Comparison of ENCODE assay signal across 9 cellular contexts in the genomic region with DNA sequence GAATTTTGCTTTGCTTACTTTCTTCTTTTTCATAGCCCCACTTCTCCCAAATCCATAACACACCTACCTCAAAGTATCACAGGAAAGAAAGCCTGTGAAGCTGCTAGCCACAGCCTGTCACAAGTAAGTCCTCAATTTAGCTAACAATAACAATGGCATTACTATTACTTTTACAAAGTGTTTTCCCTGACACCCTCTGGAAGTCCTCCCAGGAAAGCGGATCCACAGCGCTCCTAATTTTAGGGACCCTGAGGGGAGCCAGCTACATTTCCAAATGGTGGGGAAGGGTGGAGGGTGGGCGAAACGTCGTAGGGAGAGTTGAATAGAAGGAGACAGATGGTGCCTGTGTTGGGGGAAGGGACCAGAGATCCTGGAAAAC. TPM values are rescaled to one million over a fixed set of nuclear protein-coding genes. Genes with fewer than 3 reads are reported as not detected.
DNase-seq lines count a peak whose midpoint lies in the region; ATAC-seq and TF ChIP-seq lines count a peak whose summit lies in the region.
"Had no signal": no experiment of that assay in that cellular context is flagged by ENCODE, and none has a peak within 500 bp of the region (broad histone marks: within the 10 kb centered on the region; RNA-seq: fewer than 3 reads in every experiment).

No MANE protein-coding gene starts in this region.

- no peaks in the 10 kb centered on the region for H4K20me1 ChIP-seq in MM.1S (ENCODE audit: insufficient read depth, low read length)

- H3K27me3 Mint-ChIP-seq in CD14-positive monocyte (ENCODE audit: low read depth in 3 of 3) (peaks cover 59 to 71% (median 68%) of the 10 kb centered on the region in 3 donors), nephron (ENCODE audit: low read depth) (peaks cover 64% of the 10 kb centered on the region)

- H3K9me3 ChIP-seq in MM.1S (replicated peaks; ENCODE audit: insufficient read depth, low read length), result no peaks in the 10 kb centered on the region
- no peaks in the 10 kb centered on the region for H3K9me3 ChIP-seq in ectodermal cell (ENCODE audit: control insufficient read depth, low read length)

- H3K9ac ChIP-seq in MM.1S (ENCODE audit: low read length), result no peak overlapping the region; the same call in 1 of the 2 replicates

- H3K4me3 Mint-ChIP-seq in CD14-positive monocyte (peak overlapping the region; percentile 43 to 74), nephron (peak overlapping the region; percentile 84 to 95 (median 91))

- H3K27me3 ChIP-seq in MM.1S (replicated peaks; ENCODE audit: insufficient read depth, low read length) (no peaks in the 10 kb centered on the region), ectodermal cell (ENCODE audit: control insufficient read depth, insufficient read depth, low read length, poor library complexity, severe bottlenecking) (peaks cover 8% of the 10 kb centered on the region)

- intact Hi-C loops in CD14-positive monocyte (cut with micrococcal nuclease), result no loop called here

- H3K79me2 ChIP-seq in MM.1S (ENCODE audit: low read length), result peaks cover 39% of the 10 kb centered on the region

- WGBS in ectodermal cell, 2 experiments, result 5 to 8% methylated on average over 5 of the region's 5 CpGs

- H2AFZ ChIP-seq in MM.1S (ENCODE audit: low read length), result peak overlapping the region; percentile 26

- H3K4me2 ChIP-seq in MM.1S (ENCODE audit: low read depth, low read length), result peak overlapping the region; percentile 47; the same call in 1 of the 2 replicates

- H3K4me1 ChIP-seq in MM.1S (ENCODE audit: low read length) (peaks cover 14% of the 10 kb centered on the region), ectodermal cell (ENCODE audit: control insufficient read depth, insufficient read depth, low read length) (peaks cover 15% of the 10 kb centered on the region)

- H3K9me2 ChIP-seq in MM.1S (replicated peaks; ENCODE audit: insufficient read depth, low read length), result no peaks in the 10 kb centered on the region

- no peak for ATAC-seq in HG02970 (IDR thresholded peaks at IDR 0.05; ENCODE audit: low FRiP score, unreplicated experiment)

- H3K27ac ChIP-seq in MM.1S (ENCODE audit: low read length) (no peak overlapping the region), ectodermal cell (ENCODE audit: insufficient read depth, low read depth, low read length, poor library complexity, severe bottlenecking) (no peak overlapping the region)

- TF ChIP-seq CTCF in CD14-positive monocyte (IDR thresholded peaks at IDR 0.05) (no peak), MM.1S (IDR thresholded peaks at IDR 0.05; ENCODE audit: low read length) (no peak), nephron (IDR thresholded peaks at IDR 0.05; ENCODE audit: unreplicated experiment in 3 of 3) (no peak)

- H3K4me3 ChIP-seq in MM.1S (ENCODE audit: low read length) (peak overlapping the region; percentile 29; the same call in 1 of the 2 replicates), ectodermal cell (ENCODE audit: insufficient read depth, low read depth, low read length) (peak overlapping the region; percentile 57)

- H3K4me1 Mint-ChIP-seq in CD14-positive monocyte (peaks cover 3% of the 10 kb centered on the region), nephron (peaks cover 35% of the 10 kb centered on the region)

- peaks cover 0 to 13% (median 1%) of the 10 kb centered on the region in 7 donors for H3K9me3 Mint-ChIP-seq in CD14-positive monocyte
- peaks cover 6% of the 10 kb centered on the region for H3K9me3 Mint-ChIP-seq in nephron

- H3K36me3 Mint-ChIP-seq in CD14-positive monocyte (peaks cover 0 to 6% of the 10 kb centered on the region in 2 donors), nephron (ENCODE audit: low read depth) (no peaks in the 10 kb centered on the region)

- H3F3A ChIP-seq in MM.1S (ENCODE audit: insufficient read depth, low read length), result peaks cover 7% of the 10 kb centered on the region

- DNase-seq in CD14-positive monocyte (ENCODE audit: low spot score) (no peak), MM.1S (no peak), OCI-M1 (lab: John Stamatoyannopoulos, UW) (no peak), DMS79 (lab: John Stamatoyannopoulos, UW) (no peak), NCI-H524 (lab: John Stamatoyannopoulos, UW) (no peak)
- DNase-seq: NCI-H1694 treated with DMSO at 0.1 percent for 48 hours had no signal

- H3K27ac Mint-ChIP-seq in CD14-positive monocyte, result no peak overlapping the region
- peak overlapping the region in 2 of 3 experiments; percentile 55 to 82 for H3K27ac Mint-ChIP-seq in nephron

- H3K36me3 ChIP-seq in MM.1S (replicated peaks; ENCODE audit: insufficient read depth, low read length) (no peaks in the 10 kb centered on the region), ectodermal cell (ENCODE audit: control insufficient read depth, insufficient read depth, low read length) (no peaks in the 10 kb centered on the region)

RNA-seq across cellular contexts. Expression of gene WWC1, which starts 0.6 kb away (rescaled TPM):
- not detected for polyA plus RNA-seq in CD14-positive monocyte
- polyA plus RNA-seq in ectodermal cell (2013, experiment 1 of 4), result 21.7 TPM
- polyA plus RNA-seq in ectodermal cell (2013, experiment 2 of 4), result 16.5 TPM
- polyA plus RNA-seq in ectodermal cell (2013, experiment 3 of 4), result 15.1 TPM
- polyA plus RNA-seq in ectodermal cell (2013, experiment 4 of 4), result 14.3 TPM

Comparison
In these comparisons a context has a peak if more than half of its experiments do, and no peak if none do; other contexts are left out.
1. H3K27ac Mint-ChIP-seq: peak in nephron (2 of 3); none in CD14-positive monocyte (0 of 7).